18 cellular contexts compared by ENCODE assay signal in genomic region chr2:15672961-15673918, GRCh38.
DNase-seq lines count a peak whose midpoint lies in the region; FAIRE-seq and TF ChIP-seq lines count a peak whose summit lies in the region.
"Had no signal": no experiment of that assay in that cellular context is flagged by ENCODE, and none has a peak within 500 bp of the region (broad histone marks: within the 10 kb centered on the region; RNA-seq: fewer than 3 reads in every experiment).

No MANE protein-coding gene starts in this region.

- H3K4me1 Mint-ChIP-seq in endodermal cell, result peaks cover 8% of the 10 kb centered on the region

- H3K9ac ChIP-seq in BLaER1, result no peak overlapping the region
- no peak overlapping the region for H3K9ac ChIP-seq in mesenchymal stem cell (ENCODE audit: low read length)
- no peak overlapping the region for H3K9ac ChIP-seq in endodermal cell (ENCODE audit: extremely low read depth, low read length, poor library complexity, severe bottlenecking)

- no peak overlapping the region for H3K4ac ChIP-seq in mesenchymal stem cell (ENCODE audit: low read depth in 1 of 2, low read length in 2 of 2)

- CTCF ChIA-PET in RWPE1 (lab: Yijun Ruan, JAX), result no interaction called here

- FAIRE-seq in GM12891 (lab: Jason Lieb, UNC), result no peak
- FAIRE-seq: H1, HTR-8/SVneo, K562 had no signal

- H3K4me2 ChIP-seq in BLaER1 (peak overlapping the region; percentile 33), mesenchymal stem cell (ENCODE audit: low read length, poor library complexity, severe bottlenecking) (no peak overlapping the region)

- H2BK12ac ChIP-seq in mesenchymal stem cell (ENCODE audit: low read length in 2 of 2), result peak overlapping the region in 1 of 2 experiments; percentile 42

- H3K27ac ChIP-seq in BLaER1 (no peak overlapping the region), mesenchymal stem cell (ENCODE audit: low read length, poor library complexity, severe bottlenecking) (peak overlapping the region; percentile 78), RWPE1 (no peak overlapping the region), endodermal cell (ENCODE audit: low read depth, low read length) (no peak overlapping the region)

- peak overlapping the region in 1 of 2 experiments; percentile 56 for H3K18ac ChIP-seq in mesenchymal stem cell (ENCODE audit: low read depth in 1 of 2, low read length in 2 of 2)

- 79% methylated on average over 14 of the region's 14 CpGs for WGBS in mesenchymal stem cell
- 91 to 92% methylated on average over 10 to 14 of the region's 14 CpGs for WGBS in endodermal cell (ENCODE audit: insufficient coverage in 1 of 2, insufficient read length in 1 of 2), 2 experiments

- H3K36me3 ChIP-seq in BLaER1 (no peaks in the 10 kb centered on the region), mesenchymal stem cell (ENCODE audit: control insufficient read depth in 1 of 2, insufficient read depth in 2 of 2, low read depth in 1 of 2, low read length in 2 of 2) (no peaks in the 10 kb centered on the region), endodermal cell (ENCODE audit: control insufficient read depth, insufficient read depth, low read length) (no peaks in the 10 kb centered on the region)

- H3K27ac Mint-ChIP-seq in endodermal cell, result no peak overlapping the region
- H3K27ac Mint-ChIP-seq: CD4-positive, alpha-beta memory T cell had no signal

- H3K14ac ChIP-seq in mesenchymal stem cell (ENCODE audit: low read length in 2 of 2), result no peak overlapping the region

- peak overlapping the region; percentile 66 for H2BK5ac ChIP-seq in mesenchymal stem cell (ENCODE audit: low read depth, low read length, poor library complexity, severe bottlenecking)

- DNase-seq in SK-N-DZ (ENCODE audit: low spot score) (peak; percentile 94), mesenchymal stem cell (peak; percentile 10), skeletal muscle cell (ENCODE audit: low read depth) (peak; percentile 10), RWPE1 (ENCODE audit: low spot score) (no peak), GM12891 (ENCODE audit: insufficient read length, low spot score) (no peak), endodermal cell (no peak)
- DNase-seq: AML-193; CD4-positive, alpha-beta memory T cell; DND-41; GDM1; NCI-H146; NCI-H2081 treated with DMSO at 0.1 percent for 48 hours; NCI-H2227 treated with DMSO at 0.1 percent for 48 hours; NK-92 treated with Interleukin-12 subunit alpha and Interleukin-12 subunit beta, amount 100 ng/mL, for 24 hours had no signal

- H4K91ac ChIP-seq in mesenchymal stem cell (ENCODE audit: low read length), result no peak overlapping the region

- H3K27me3 Mint-ChIP-seq in endodermal cell (ENCODE audit: insufficient read depth), result no peaks in the 10 kb centered on the region

- H4K20me1 ChIP-seq in BLaER1, result no peaks in the 10 kb centered on the region

- H4K8ac ChIP-seq in mesenchymal stem cell (ENCODE audit: low read length), result no peak overlapping the region

- H3K23ac ChIP-seq in mesenchymal stem cell (ENCODE audit: low read length in 2 of 2), result no peak overlapping the region

- H3K27me3 ChIP-seq in BLaER1 (no peaks in the 10 kb centered on the region), mesenchymal stem cell (ENCODE audit: control insufficient read depth in 1 of 2, insufficient read depth in 1 of 2, low read length in 2 of 2) (peaks cover 0 to 14% of the 10 kb centered on the region in 2 experiments), endodermal cell (ENCODE audit: control insufficient read depth, insufficient read depth, low read length, poor library complexity, severe bottlenecking) (no peaks in the 10 kb centered on the region)

- H3K79me1 ChIP-seq in mesenchymal stem cell (replicated peaks; ENCODE audit: low read length, poor library complexity, severe bottlenecking), result no peaks in the 10 kb centered on the region

- TF ChIP-seq POLR2A in GM12891 (IDR thresholded peaks at IDR 0.05; ENCODE audit: low read depth, low read length), result no peak

- no peaks in the 10 kb centered on the region for H3K36me3 Mint-ChIP-seq in endodermal cell (ENCODE audit: low read depth)
- H3K36me3 Mint-ChIP-seq: CD4-positive, alpha-beta memory T cell had no signal

- H3K9me3 ChIP-seq in BLaER1, result no peaks in the 10 kb centered on the region
- no peaks in the 10 kb centered on the region for H3K9me3 ChIP-seq in mesenchymal stem cell (ENCODE audit: control insufficient read depth, low read length)
- H3K9me3 ChIP-seq in endodermal cell (ENCODE audit: control insufficient read depth, low read length), result no peaks in the 10 kb centered on the region

- no peak overlapping the region for H2AFZ ChIP-seq in mesenchymal stem cell (ENCODE audit: low read depth, low read length)

- peaks cover 4% of the 10 kb centered on the region for H3K9me3 Mint-ChIP-seq in endodermal cell

- H2BK15ac ChIP-seq in mesenchymal stem cell (ENCODE audit: low read depth, poor library complexity, severe bottlenecking), result no peak overlapping the region

- H3K4me3 ChIP-seq in BLaER1 (no peak overlapping the region), mesenchymal stem cell (ENCODE audit: insufficient read depth in 1 of 2, low read depth in 1 of 2, low read length in 2 of 2) (no peak overlapping the region), skeletal muscle cell (ENCODE audit: low read depth, low read length) (no peak overlapping the region), endodermal cell (ENCODE audit: low read length) (no peak overlapping the region)
- H3K4me3 ChIP-seq: K562 had no signal

- no peak overlapping the region for H2BK120ac ChIP-seq in mesenchymal stem cell (ENCODE audit: low read depth, low read length)

- H2AK5ac ChIP-seq in mesenchymal stem cell (ENCODE audit: low read length, severe bottlenecking), result peak overlapping the region; percentile 0

- TF ChIP-seq CTCF in RWPE1 (conservative IDR thresholded peaks at IDR 0.05; ENCODE audit: low read depth), result no peak
- TF ChIP-seq CTCF in endodermal cell (conservative IDR thresholded peaks at IDR 0.05), result no peak

- POLR2A ChIA-PET in RWPE1 (lab: Yijun Ruan, JAX; ENCODE audit: low non-redundant PET), result no interaction called here

- H3K4me1 ChIP-seq in BLaER1 (peaks cover 11% of the 10 kb centered on the region), mesenchymal stem cell (ENCODE audit: control insufficient read depth, insufficient read depth, low read depth, low read length) (peaks cover 33% of the 10 kb centered on the region), endodermal cell (ENCODE audit: control insufficient read depth, insufficient read depth, low read length) (peaks cover 4% of the 10 kb centered on the region)

- H3K4me3 Mint-ChIP-seq in endodermal cell, result no peak overlapping the region
- H3K4me3 Mint-ChIP-seq: CD4-positive, alpha-beta memory T cell had no signal

TF ChIP-seq in GM12891, 5 proteins besides CTCF, POLR2A, EP300 and RAD21:
- TF ChIP-seq SPI1 (IDR thresholded peaks at IDR 0.05; ENCODE audit: low read depth, low read length) (no peak), PAX5 (IDR thresholded peaks at IDR 0.05; ENCODE audit: insufficient read depth, low read length, severe bottlenecking) (no peak), TAF1 (IDR thresholded peaks at IDR 0.05; ENCODE audit: low read depth, low read length) (no peak), POLR2AphosphoS5 (IDR thresholded peaks at IDR 0.05; ENCODE audit: low read depth, low read length) (no peak), POU2F2 (IDR thresholded peaks at IDR 0.05; ENCODE audit: low read depth, low read length) (no peak)

Comparison
In these comparisons a context has a peak if more than half of its experiments do, and no peak if none do; other contexts are left out.
1. DNase-seq: peak in SK-N-DZ (single experiment), mesenchymal stem cell (single experiment) and skeletal muscle cell (single experiment); none in RWPE1 (single experiment), GM12891 (single experiment) and endodermal cell (single experiment).